In genomic region chr1:22291057-22291456, GRCh38 we compare ENCODE assay signal across 27 cellular contexts.
"Had no signal": no experiment of that assay in that cellular context is flagged by ENCODE, and none has a peak within 500 bp of the region (broad histone marks: within the 10 kb centered on the region; RNA-seq: fewer than 3 reads in every experiment).

No MANE protein-coding gene starts in this region.

- H3K4me3 Mint-ChIP-seq: dendritic cell treated with granulocyte-macrophage colony-stimulating factor and Interleukin-4, amounts not matched to agents 40 ng/mL and 50 ng/mL, for 4 days; immature natural killer cell; memory B cell; natural killer cell; type B pancreatic cell had no signal

- H3K27ac ChIP-seq: colonic mucosa, esophagus squamous epithelium, lower lobe of right lung, parathyroid adenoma, stomach, thyroid gland had no signal

- H3K36me3 ChIP-seq: colonic mucosa, esophagus squamous epithelium, lower lobe of right lung, stomach, thyroid gland had no signal

- DNase-seq: colonic mucosa; effector memory CD4-positive, alpha-beta T cell; esophagus squamous epithelium; foreskin melanocyte; glutamatergic neuron; hypothalamus; immature natural killer cell; kidney glomerular epithelial cell; left colon; left ventricle myocardium superior; lower lobe of right lung; natural killer cell; stimulated activated CD4-positive, alpha-beta T cell treated with anti-CD3 and anti-CD28 coated beads, Interleukin-12 subunit alpha, Interleukin-12 subunit beta, amount 100 ng/mL, for 4 hours; stimulated activated CD4-positive, alpha-beta T cell treated with anti-CD3 and anti-CD28 coated beads, Interleukin-1b, Interleukin-23, amount 100 ng/mL, for 48 hours; stimulated activated CD4-positive, alpha-beta T cell treated with anti-CD3 and anti-CD28 coated beads, Interleukin-4, amount 100 ng/mL, for 1 hour; stimulated activated CD8-positive, alpha-beta memory T cell treated with anti-CD3 and anti-CD28 coated beads, Interleukin-4, amount 100 ng/mL, for 48 hours; stimulated activated naive CD4-positive, alpha-beta T cell treated with Interleukin-2 at 50 U/mL for 16 hours; thyroid gland had no signal

- H3K9me3 ChIP-seq: colonic mucosa, esophagus squamous epithelium, lower lobe of right lung, thyroid gland had no signal

- H3K4me1 Mint-ChIP-seq: immature natural killer cell, memory B cell, natural killer cell had no signal

- H3K4me1 ChIP-seq: colonic mucosa, esophagus squamous epithelium, lower lobe of right lung, stomach, thyroid gland had no signal

- H3K27me3 ChIP-seq: colonic mucosa, thyroid gland had no signal

- ATAC-seq: left colon, left ventricle myocardium superior, lower lobe of right lung, natural killer cell, sciatic nerve had no signal

- H3K27ac Mint-ChIP-seq: dendritic cell treated with granulocyte-macrophage colony-stimulating factor and Interleukin-4, amounts not matched to agents 40 ng/mL and 50 ng/mL, for 4 days; memory B cell; natural killer cell; progenitor cell of endocrine pancreas; type B pancreatic cell had no signal

- H3K27me3 Mint-ChIP-seq: type B pancreatic cell had no signal

- H3K36me3 Mint-ChIP-seq: immature natural killer cell, memory B cell, natural killer cell, type B pancreatic cell had no signal

- H3K9me3 Mint-ChIP-seq: dendritic cell treated with granulocyte-macrophage colony-stimulating factor and Interleukin-4, amounts not matched to agents 40 ng/mL and 50 ng/mL, for 4 days; immature natural killer cell; memory B cell; natural killer cell; neural crest cell; type B pancreatic cell had no signal

- H3K4me3 ChIP-seq: colonic mucosa, esophagus squamous epithelium, lower lobe of right lung, smooth muscle cell, stomach, thyroid gland had no signal
